ENCODE assay signal across 21 cellular contexts in the genomic region with DNA sequence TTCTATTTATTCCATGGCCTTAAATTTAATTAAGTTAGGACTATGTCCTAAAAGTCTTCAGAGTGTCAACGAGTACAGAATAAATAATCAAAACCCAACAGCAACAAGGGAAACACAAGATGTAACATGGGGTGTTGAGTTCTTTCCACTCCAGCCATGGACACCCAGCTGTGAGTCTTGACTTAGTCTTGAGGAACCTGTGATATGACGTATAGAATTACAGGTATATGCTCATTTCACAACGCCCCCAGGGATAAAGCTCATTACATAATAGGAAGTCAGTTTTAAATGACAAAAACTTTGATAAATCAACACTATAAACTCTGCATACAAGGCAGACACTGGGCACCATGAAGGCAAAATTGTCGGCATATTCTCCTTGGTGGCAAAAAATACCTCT.
A peak's percentile ranks its signal among the peaks of the same experiment; 100 is the strongest.
DNase-seq lines count a peak whose midpoint lies in the region; ATAC-seq, FAIRE-seq and TF ChIP-seq lines count a peak whose summit lies in the region.
"Had no signal": no experiment of that assay in that cellular context is flagged by ENCODE, and none has a peak within 500 bp of the region (broad histone marks: within the 10 kb centered on the region; RNA-seq: fewer than 3 reads in every experiment).

No MANE protein-coding gene starts in this region.

- POLR2A ChIA-PET in A549 (lab: Yijun Ruan, JAX): no interaction called here
- POLR2A ChIA-PET in CD4-positive, alpha-beta T cell (lab: Charles Lee): no interaction called here

- H3K9me3 ChIP-seq in A549 (no peaks in the 10 kb centered on the region), psoas muscle (no peaks in the 10 kb centered on the region)
- no peaks in the 10 kb centered on the region for H3K9me3 ChIP-seq in CD4-positive, alpha-beta T cell (ENCODE audit: control insufficient read depth, low read length)
- H3K9me3 ChIP-seq: BLaER1 had no signal

- TF ChIP-seq CTCF in A549 (IDR thresholded peaks at IDR 0.05) (no peak), bronchial epithelial cell (IDR thresholded peaks at IDR 0.05; ENCODE audit: insufficient read depth, low read length, severe bottlenecking) (no peak), psoas muscle (IDR thresholded peaks at IDR 0.05) (no peak)
- TF ChIP-seq CTCF in CD4-positive, alpha-beta T cell (IDR thresholded peaks at IDR 0.05): no peak

- peaks cover 14% of the 10 kb centered on the region for H3K4me1 ChIP-seq in A549
- H3K4me1 ChIP-seq in psoas muscle: no peaks in the 10 kb centered on the region
- H3K4me1 ChIP-seq: BLaER1 had no signal

- no peak for TF ChIP-seq POLR2A in A549 (IDR thresholded peaks at IDR 0.05; ENCODE audit: low read length)

- H3K4me3 Mint-ChIP-seq in CD4-positive, alpha-beta T cell: no peak overlapping the region
- H3K4me3 Mint-ChIP-seq: B cell; CD4-positive, CD25-positive, alpha-beta regulatory T cell; CD8-positive, alpha-beta memory T cell; GM23338; H9; HFFc6 had no signal

- H3K4me1 Mint-ChIP-seq in CD4-positive, alpha-beta T cell (ENCODE audit: low read depth): peaks cover 14% of the 10 kb centered on the region
- H3K4me1 Mint-ChIP-seq: GM23338 had no signal

- H3K36me3 ChIP-seq in bronchial epithelial cell (ENCODE audit: control insufficient read depth, insufficient read depth, low read length) (no peaks in the 10 kb centered on the region), psoas muscle (ENCODE audit: insufficient read depth in 1 of 2, low read depth in 1 of 2) (no peaks in the 10 kb centered on the region)
- H3K36me3 ChIP-seq: BLaER1 had no signal

- H3K27me3 ChIP-seq in bronchial epithelial cell (ENCODE audit: control insufficient read depth, insufficient read depth, low read length) (no peaks in the 10 kb centered on the region), psoas muscle (ENCODE audit: insufficient read depth in 3 of 3, low read length in 2 of 3) (peaks cover 0 to 6% (median 0%) of the 10 kb centered on the region in 3 donors)
- no peaks in the 10 kb centered on the region for H3K27me3 ChIP-seq in CD4-positive, alpha-beta T cell (ENCODE audit: control insufficient read depth, insufficient read depth, low read length)

- H3K4me2 ChIP-seq in A549: no peak overlapping the region
- H3K4me2 ChIP-seq: BLaER1, GM23338 had no signal

- no peak for TF ChIP-seq RAD21 in A549 (conservative IDR thresholded peaks at IDR 0.05 in 1 of 2, IDR thresholded peaks at IDR 0.05 in 1 of 2)

- 45% methylated on average over 4 of the region's 4 CpGs for WGBS in A549 (ENCODE audit: missing lambda C conversion rate)
- WGBS in psoas muscle, 3 donors: 67 to 88% (median 77%) methylated on average over 4 of the region's 4 CpGs

- no peaks in the 10 kb centered on the region for H3K36me3 Mint-ChIP-seq in CD4-positive, alpha-beta T cell (ENCODE audit: low read depth)
- H3K36me3 Mint-ChIP-seq: CD4-positive, CD25-positive, alpha-beta regulatory T cell; CD8-positive, alpha-beta memory T cell had no signal

- H3K27me3 Mint-ChIP-seq in CD4-positive, alpha-beta T cell: no peaks in the 10 kb centered on the region
- H3K27me3 Mint-ChIP-seq: B cell; CD4-positive, CD25-positive, alpha-beta regulatory T cell had no signal

- TF ChIP-seq EP300 in A549 (IDR thresholded peaks at IDR 0.05): no peak

- ATAC-seq in A549 (no peak), psoas muscle (no peak)
- ATAC-seq in CD4-positive, alpha-beta T cell (ENCODE audit: poor library complexity): no peak
- ATAC-seq: GM12878, GM23338, HCT116 had no signal

- CTCF ChIA-PET in A549 (lab: Yijun Ruan, JAX): no interaction called here
- CTCF ChIA-PET in CD4-positive, alpha-beta T cell (lab: Charles Lee): interaction anchor here (1.2 to 1.4 kb wide), 2 partner anchors 14 to 18 kb away, joined by 3 read pairs; no protein-coding TSS in a partner anchor

- FAIRE-seq in A549 (lab: Jason Lieb, UNC) (peak; percentile 18), GM18507 (lab: Jason Lieb, UNC) (peak; percentile 41), bronchial epithelial cell (lab: Jason Lieb, UNC) (no peak)
- FAIRE-seq: D721Med, GM12878 had no signal

- no peak overlapping the region for H3K27ac Mint-ChIP-seq in CD4-positive, alpha-beta T cell
- H3K27ac Mint-ChIP-seq: B cell; CD4-positive, CD25-positive, alpha-beta regulatory T cell; CD8-positive, alpha-beta memory T cell; GM23338; H9; HFFc6 had no signal

- intact Hi-C loops in CD4-positive, alpha-beta T cell (cut with DNase I, micrococcal nuclease): no loop called here
- intact Hi-C loops in psoas muscle (cut with DNase I): no loop called here

- H3K4me3 ChIP-seq in A549 (no peak overlapping the region), bronchial epithelial cell (ENCODE audit: low read depth, low read length) (no peak overlapping the region), psoas muscle (no peak overlapping the region)
- H3K4me3 ChIP-seq: BLaER1, GM12878, GM23338 had no signal

- H3K9me3 Mint-ChIP-seq in CD4-positive, alpha-beta T cell: no peaks in the 10 kb centered on the region
- H3K9me3 Mint-ChIP-seq: CD8-positive, alpha-beta memory T cell; GM23338; HFFc6 had no signal

- H3K27ac ChIP-seq in A549 (no peak overlapping the region), psoas muscle (no peak overlapping the region)
- H3K27ac ChIP-seq in CD4-positive, alpha-beta T cell (ENCODE audit: low read depth, low read length): no peak overlapping the region
- H3K27ac ChIP-seq: BLaER1, C4-2B had no signal

- DNase-seq in A549 (ENCODE audit: low read depth in 1 of 2, low spot score in 1 of 2) (no peak), GM18507 (ENCODE audit: extremely low spot score, insufficient read length, low read depth) (no peak), bronchial epithelial cell (ENCODE audit: low read depth) (peak; percentile 20), hepatic stellate cell (ENCODE audit: low spot score) (no peak), psoas muscle (no peak)
- no peak for DNase-seq in CD4-positive, alpha-beta T cell
- DNase-seq: CD4-positive, CD25-positive, alpha-beta regulatory T cell; CD8-positive, alpha-beta memory T cell; DMS 273 treated with DMSO at 0.1 percent for 48 hours; DMS79; EL; GDM1; H9; HFFc6 had no signal

TF ChIP-seq in A549, 52 proteins besides CTCF, POLR2A, EP300 and RAD21:
- TF ChIP-seq SMC3 (IDR thresholded peaks at IDR 0.05): no peak
- TF ChIP-seq RNF2 (IDR thresholded peaks at IDR 0.05; ENCODE audit: borderline replicate concordance, low read depth): no peak
- TF ChIP-seq, protein P1, sequence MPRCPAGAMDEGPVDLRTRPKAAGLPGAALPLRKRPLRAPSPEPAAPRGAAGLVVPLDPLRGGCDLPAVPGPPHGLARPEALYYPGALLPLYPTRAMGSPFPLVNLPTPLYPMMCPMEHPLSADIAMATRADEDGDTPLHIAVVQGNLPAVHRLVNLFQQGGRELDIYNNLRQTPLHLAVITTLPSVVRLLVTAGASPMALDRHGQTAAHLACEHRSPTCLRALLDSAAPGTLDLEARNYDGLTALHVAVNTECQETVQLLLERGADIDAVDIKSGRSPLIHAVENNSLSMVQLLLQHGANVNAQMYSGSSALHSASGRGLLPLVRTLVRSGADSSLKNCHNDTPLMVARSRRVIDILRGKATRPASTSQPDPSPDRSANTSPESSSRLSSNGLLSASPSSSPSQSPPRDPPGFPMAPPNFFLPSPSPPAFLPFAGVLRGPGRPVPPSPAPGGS (IDR thresholded peaks at IDR 0.05): no peak
- TF ChIP-seq MAFK (IDR thresholded peaks at IDR 0.05; ENCODE audit: partially characterized antibody): no peak
- no peak for TF ChIP-seq PBX3 (IDR thresholded peaks at IDR 0.05)
- TF ChIP-seq USF2 (IDR thresholded peaks at IDR 0.05): no peak
- no peak for TF ChIP-seq EHMT2 (IDR thresholded peaks at IDR 0.05; ENCODE audit: low read depth)
- no peak for TF ChIP-seq PHF8 (IDR thresholded peaks at IDR 0.05; ENCODE audit: borderline replicate concordance, low read depth)
TF ChIP-seq in A549: peak in this region for 0.
